ENCODE assay signal across 11 cellular contexts in genomic region chr11:103395612-103396011, GRCh38.
A peak's percentile ranks its signal among the peaks of the same experiment; 100 is the strongest.
DNase-seq lines count a peak whose midpoint lies in the region; ATAC-seq, FAIRE-seq and TF ChIP-seq lines count a peak whose summit lies in the region.
"Had no signal": no experiment of that assay in that cellular context is flagged by ENCODE, and none has a peak within 500 bp of the region (broad histone marks: within the 10 kb centered on the region; RNA-seq: fewer than 3 reads in every experiment).

No MANE protein-coding gene starts in this region.

- no peak for TF ChIP-seq RAD21 in SK-N-SH (IDR thresholded peaks at IDR 0.05; ENCODE audit: low read length)

- H3K36me3 ChIP-seq in GM23248 (ENCODE audit: low read depth) (0 out of 2 replicates have a peak, but pooled peaks cover 3% of the 10 kb centered on the region), SK-N-SH (replicated peaks in 1 of 2; ENCODE audit: control insufficient read depth in 1 of 2, insufficient read depth in 2 of 2, low read length in 1 of 2) (peaks cover 7 to 8% of the 10 kb centered on the region in 2 experiments), small intestine (ENCODE audit: control insufficient read depth in 2 of 2, insufficient read depth in 2 of 2, low read length in 2 of 2) (no peaks in the 10 kb centered on the region)

- ATAC-seq in GM18502 (IDR thresholded peaks at IDR 0.05; ENCODE audit: poor library complexity, unreplicated experiment) = no peak
- ATAC-seq: left ventricle myocardium superior had no signal

- DNase-seq in GM23248 (peak; percentile 79), SK-N-SH (no peak), fibroblast of peridontal ligament (ENCODE audit: extremely low read depth) (peak; percentile 37), skeletal muscle cell (ENCODE audit: low read depth) (peak; percentile 19), retina (no peak), small intestine (no peak)
- DNase-seq: activated B cell treated with CpG ODN at 0.5 μM for 24 hours, left ventricle myocardium superior, NCI-H2029 treated with DMSO at 0.1 percent for 48 hours, testis had no signal

- TF ChIP-seq EP300 in SK-N-SH (IDR thresholded peaks at IDR 0.05; ENCODE audit: borderline replicate concordance in 1 of 2, low read depth in 1 of 2, low read length in 1 of 2) = peak; percentile 24 to 72; a peak in 2 of 4 replicates

- H3K79me2 ChIP-seq in GM23248 (ENCODE audit: insufficient read depth) (no peaks in the 10 kb centered on the region), SK-N-SH (ENCODE audit: insufficient read depth) (no peaks in the 10 kb centered on the region)

- FAIRE-seq in small intestine (lab: Jason Lieb, UNC) = no peak

- H3K9me2 ChIP-seq in GM23248 (ENCODE audit: insufficient read depth) = no peaks in the 10 kb centered on the region
- no peaks in the 10 kb centered on the region for H3K9me2 ChIP-seq in SK-N-SH

- H3K27me3 ChIP-seq in GM23248 (replicated peaks; ENCODE audit: insufficient read depth) (no peaks in the 10 kb centered on the region), SK-N-SH (ENCODE audit: insufficient read depth) (no peaks in the 10 kb centered on the region), small intestine (ENCODE audit: control insufficient read depth in 2 of 2, insufficient read depth in 2 of 2, low read length in 2 of 2) (no peaks in the 10 kb centered on the region)
- H3K27me3 ChIP-seq: testis had no signal

- H3K9me3 ChIP-seq in GM23248 (ENCODE audit: low read depth) (no peaks in the 10 kb centered on the region), SK-N-SH (no peaks in the 10 kb centered on the region), small intestine (ENCODE audit: control insufficient read depth, low read depth) (no peaks in the 10 kb centered on the region)
- H3K9me3 ChIP-seq: testis had no signal

- CTCF ChIA-PET in SK-N-SH (lab: Yijun Ruan, JAX) = no interaction called here

- no peak overlapping the region for H3K4me3 ChIP-seq in GM23248
- H3K4me3 ChIP-seq in SK-N-SH (ENCODE audit: low read depth in 2 of 2, low read length in 1 of 2) = no peak overlapping the region
- H3K4me3 ChIP-seq in skeletal muscle cell (ENCODE audit: low read depth, low read length) = no peak overlapping the region
- H3K4me3 ChIP-seq in small intestine (ENCODE audit: low read depth in 1 of 2, low read length in 2 of 2) = no peak overlapping the region
- H3K4me3 ChIP-seq: testis had no signal

- H3K4me2 ChIP-seq in GM23248 (ENCODE audit: unreplicated experiment) (peak overlapping the region; percentile 46), SK-N-SH (0 out of 2 replicates have a peak overlapping the region, but pooled peaks have one; percentile 33)

- 11% methylated on average over 2 of the region's 2 CpGs for WGBS in GM23248 (ENCODE audit: low coverage in 1 of 2, low lambda C conversion rate in 2 of 2, missing lambda C conversion rate in 2 of 2), 2 experiments
- 15% methylated on average over 2 of the region's 2 CpGs for WGBS in SK-N-SH (ENCODE audit: low lambda C conversion rate)
- 55 to 62% (median 57%) methylated on average over 2 of the region's 2 CpGs for WGBS in small intestine, 3 donors

- in situ Hi-C loops in GM23248 (cut with MboI) = no loop called here

- TF ChIP-seq CTCF in SK-N-SH (IDR thresholded peaks at IDR 0.05) = no peak

- H2AFZ ChIP-seq in GM23248 = no peak overlapping the region
- no peak overlapping the region for H2AFZ ChIP-seq in SK-N-SH (ENCODE audit: low read depth)

- H4K20me1 ChIP-seq in GM23248 (ENCODE audit: insufficient read depth) (no peaks in the 10 kb centered on the region), SK-N-SH (ENCODE audit: insufficient read depth) (no peaks in the 10 kb centered on the region)

- POLR2A ChIA-PET in SK-N-SH (lab: Yijun Ruan, JAX) = no interaction called here

- H3K4me1 ChIP-seq in GM23248 (ENCODE audit: insufficient read depth) (peaks cover 30% of the 10 kb centered on the region), SK-N-SH (ENCODE audit: control insufficient read depth in 1 of 2, insufficient read depth in 2 of 2, low read depth in 1 of 2, low read length in 1 of 2) (peaks cover 0 to 6% of the 10 kb centered on the region in 2 experiments; a peak in 2 of 4 replicates), small intestine (ENCODE audit: control insufficient read depth in 2 of 2, insufficient read depth in 1 of 2, low read depth in 1 of 2, low read length in 1 of 2) (no peaks in the 10 kb centered on the region)
- H3K4me1 ChIP-seq: testis had no signal

- H3K27ac ChIP-seq in GM23248 = peak overlapping the region; percentile 78
- peak overlapping the region; percentile 64 to 76 for H3K27ac ChIP-seq in SK-N-SH (ENCODE audit: low read depth in 2 of 2, low read length in 1 of 2)
- H3K27ac ChIP-seq in small intestine (ENCODE audit: low read depth in 1 of 2, low read length in 1 of 2) = no peak overlapping the region
- H3K27ac ChIP-seq: testis had no signal

- H3F3A ChIP-seq in GM23248 (ENCODE audit: insufficient read depth) (peaks cover 20% of the 10 kb centered on the region), SK-N-SH (replicated peaks; ENCODE audit: insufficient read depth) (no peaks in the 10 kb centered on the region)

- peak overlapping the region; percentile 15; the same call in 1 of the 2 replicates for H3K9ac ChIP-seq in GM23248
- no peak overlapping the region for H3K9ac ChIP-seq in SK-N-SH

TF ChIP-seq in SK-N-SH, 30 proteins besides CTCF, POLR2A, EP300 and RAD21:
- TF ChIP-seq RXRA (IDR thresholded peaks at IDR 0.05; ENCODE audit: borderline replicate concordance, low read depth) = peak; percentile 94
- TF ChIP-seq TEAD4 (IDR thresholded peaks at IDR 0.05; ENCODE audit: borderline replicate concordance, insufficient read depth) = 0 out of 2 replicates have a peak, but pooled peaks have one; percentile 57
- TF ChIP-seq RCOR1 (IDR thresholded peaks at IDR 0.05; ENCODE audit: low read length) = no peak
- TF ChIP-seq FOSL2 (IDR thresholded peaks at IDR 0.05; ENCODE audit: borderline replicate concordance, low read depth) = peak; percentile 45; the same call in 1 of the 2 replicates
- TF ChIP-seq TCF12 (IDR thresholded peaks at IDR 0.05) = peak; percentile 55
- TF ChIP-seq JUND (IDR thresholded peaks at IDR 0.05) = peak; percentile 68
TF ChIP-seq in SK-N-SH: peak in this region for 5.

Comparison
In these comparisons a context has a peak if more than half of its experiments do, and no peak if none do; other contexts are left out.
1. DNase-seq: peak in GM23248 (single experiment), fibroblast of peridontal ligament (single experiment) and skeletal muscle cell (single experiment); none in SK-N-SH (single experiment), retina (single experiment) and small intestine (single experiment).
2. H3K27ac ChIP-seq: peak in GM23248 (single experiment) and SK-N-SH (2 of 2); none in small intestine (0 of 2).